1 cellular context compared by ENCODE assay signal in the genomic region with DNA sequence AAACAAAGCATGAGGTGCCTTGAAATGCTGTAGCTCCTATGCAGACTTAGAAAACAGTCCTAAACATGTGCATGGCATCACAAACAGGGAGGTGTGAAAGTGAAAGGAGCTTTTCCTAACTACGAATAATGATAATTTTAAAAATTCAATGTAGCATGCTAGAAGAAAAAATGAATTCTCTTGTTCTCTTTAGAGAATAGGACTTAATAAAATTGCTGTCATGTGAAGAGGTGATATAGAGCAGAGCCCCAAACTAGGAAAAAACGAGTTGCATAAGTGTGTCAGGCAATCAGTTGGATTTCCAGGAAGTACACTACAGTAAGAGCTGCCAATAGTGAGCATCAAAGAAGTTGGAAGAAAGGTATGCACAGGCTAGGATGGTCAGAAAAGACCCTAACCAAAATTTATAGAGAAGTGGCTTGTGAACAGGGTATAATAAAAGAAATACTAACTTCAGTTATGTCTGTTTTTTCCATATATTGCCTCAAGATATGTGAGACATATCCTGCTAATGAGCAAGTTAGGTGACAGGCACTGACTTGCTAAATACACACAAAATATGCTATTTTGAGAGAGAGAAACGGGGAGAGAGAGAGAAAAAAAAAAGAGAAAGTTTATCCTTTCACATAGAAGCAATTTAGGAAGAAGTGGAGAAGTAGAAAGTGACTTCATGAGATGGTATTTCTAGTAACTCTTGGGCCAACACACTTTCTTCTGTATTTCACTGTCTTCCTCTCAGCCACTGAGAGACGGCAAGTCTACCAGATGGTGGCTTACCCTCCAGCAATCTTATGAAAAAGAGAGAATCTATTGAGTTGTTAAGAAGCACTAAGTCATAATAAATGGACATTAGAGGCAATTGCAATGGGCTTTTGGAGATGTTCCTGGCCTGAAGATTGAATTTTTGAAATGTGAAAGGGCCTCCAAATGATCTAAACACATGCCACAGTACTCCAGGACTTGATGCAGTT.
TF ChIP-seq lines count a peak whose summit lies in the region.

No MANE protein-coding gene starts in this region.

TF ChIP-seq in HEK293, 187 proteins besides CTCF, POLR2A, EP300 and RAD21 (continued from another document):
- TF ChIP-seq, protein P1, sequence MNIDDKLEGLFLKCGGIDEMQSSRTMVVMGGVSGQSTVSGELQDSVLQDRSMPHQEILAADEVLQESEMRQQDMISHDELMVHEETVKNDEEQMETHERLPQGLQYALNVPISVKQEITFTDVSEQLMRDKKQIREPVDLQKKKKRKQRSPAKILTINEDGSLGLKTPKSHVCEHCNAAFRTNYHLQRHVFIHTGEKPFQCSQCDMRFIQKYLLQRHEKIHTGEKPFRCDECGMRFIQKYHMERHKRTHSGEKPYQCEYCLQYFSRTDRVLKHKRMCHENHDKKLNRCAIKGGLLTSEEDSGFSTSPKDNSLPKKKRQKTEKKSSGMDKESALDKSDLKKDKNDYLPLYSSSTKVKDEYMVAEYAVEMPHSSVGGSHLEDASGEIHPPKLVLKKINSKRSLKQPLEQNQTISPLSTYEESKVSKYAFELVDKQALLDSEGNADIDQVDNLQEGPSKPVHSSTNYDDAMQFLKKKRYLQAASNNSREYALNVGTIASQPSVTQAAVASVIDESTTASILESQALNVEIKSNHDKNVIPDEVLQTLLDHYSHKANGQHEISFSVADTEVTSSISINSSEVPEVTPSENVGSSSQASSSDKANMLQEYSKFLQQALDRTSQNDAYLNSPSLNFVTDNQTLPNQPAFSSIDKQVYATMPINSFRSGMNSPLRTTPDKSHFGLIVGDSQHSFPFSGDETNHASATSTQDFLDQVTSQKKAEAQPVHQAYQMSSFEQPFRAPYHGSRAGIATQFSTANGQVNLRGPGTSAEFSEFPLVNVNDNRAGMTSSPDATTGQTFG (tag by site-specific recombination; IDR thresholded peaks at IDR 0.05; ENCODE audit: borderline replicate concordance) = no peak
- TF ChIP-seq PRDM1 (tag by site-specific recombination; IDR thresholded peaks at IDR 0.05) (peak; percentile 96), ZNF335 (tag by site-specific recombination; conservative IDR thresholded peaks at IDR 0.05) (peak; percentile 58), ZNF155 (tag by site-specific recombination; IDR thresholded peaks at IDR 0.05) (no peak)
- TF ChIP-seq, protein P2, sequence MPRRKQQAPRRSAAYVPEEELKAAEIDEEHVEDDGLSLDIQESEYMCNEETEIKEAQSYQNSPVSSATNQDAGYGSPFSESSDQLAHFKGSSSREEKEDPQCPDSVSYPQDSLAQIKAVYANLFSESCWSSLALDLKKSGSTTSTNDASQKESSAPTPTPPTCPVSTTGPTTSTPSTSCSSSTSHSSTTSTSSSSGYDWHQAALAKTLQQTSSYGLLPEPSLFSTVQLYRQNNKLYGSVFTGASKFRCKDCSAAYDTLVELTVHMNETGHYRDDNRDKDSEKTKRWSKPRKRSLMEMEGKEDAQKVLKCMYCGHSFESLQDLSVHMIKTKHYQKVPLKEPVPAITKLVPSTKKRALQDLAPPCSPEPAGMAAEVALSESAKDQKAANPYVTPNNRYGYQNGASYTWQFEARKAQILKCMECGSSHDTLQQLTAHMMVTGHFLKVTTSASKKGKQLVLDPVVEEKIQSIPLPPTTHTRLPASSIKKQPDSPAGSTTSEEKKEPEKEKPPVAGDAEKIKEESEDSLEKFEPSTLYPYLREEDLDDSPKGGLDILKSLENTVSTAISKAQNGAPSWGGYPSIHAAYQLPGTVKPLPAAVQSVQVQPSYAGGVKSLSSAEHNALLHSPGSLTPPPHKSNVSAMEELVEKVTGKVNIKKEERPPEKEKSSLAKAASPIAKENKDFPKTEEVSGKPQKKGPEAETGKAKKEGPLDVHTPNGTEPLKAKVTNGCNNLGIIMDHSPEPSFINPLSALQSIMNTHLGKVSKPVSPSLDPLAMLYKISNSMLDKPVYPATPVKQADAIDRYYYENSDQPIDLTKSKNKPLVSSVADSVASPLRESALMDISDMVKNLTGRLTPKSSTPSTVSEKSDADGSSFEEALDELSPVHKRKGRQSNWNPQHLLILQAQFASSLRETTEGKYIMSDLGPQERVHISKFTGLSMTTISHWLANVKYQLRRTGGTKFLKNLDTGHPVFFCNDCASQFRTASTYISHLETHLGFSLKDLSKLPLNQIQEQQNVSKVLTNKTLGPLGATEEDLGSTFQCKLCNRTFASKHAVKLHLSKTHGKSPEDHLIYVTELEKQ (tag by site-specific recombination; IDR thresholded peaks at IDR 0.05; ENCODE audit: borderline replicate concordance) = no peak
- TF ChIP-seq, protein P3, sequence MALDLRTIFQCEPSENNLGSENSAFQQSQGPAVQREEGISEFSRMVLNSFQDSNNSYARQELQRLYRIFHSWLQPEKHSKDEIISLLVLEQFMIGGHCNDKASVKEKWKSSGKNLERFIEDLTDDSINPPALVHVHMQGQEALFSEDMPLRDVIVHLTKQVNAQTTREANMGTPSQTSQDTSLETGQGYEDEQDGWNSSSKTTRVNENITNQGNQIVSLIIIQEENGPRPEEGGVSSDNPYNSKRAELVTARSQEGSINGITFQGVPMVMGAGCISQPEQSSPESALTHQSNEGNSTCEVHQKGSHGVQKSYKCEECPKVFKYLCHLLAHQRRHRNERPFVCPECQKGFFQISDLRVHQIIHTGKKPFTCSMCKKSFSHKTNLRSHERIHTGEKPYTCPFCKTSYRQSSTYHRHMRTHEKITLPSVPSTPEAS (tag by site-specific recombination; IDR thresholded peaks at IDR 0.05) = no peak
